Comparison of ENCODE assay signal across 31 cellular contexts in the genomic region with DNA sequence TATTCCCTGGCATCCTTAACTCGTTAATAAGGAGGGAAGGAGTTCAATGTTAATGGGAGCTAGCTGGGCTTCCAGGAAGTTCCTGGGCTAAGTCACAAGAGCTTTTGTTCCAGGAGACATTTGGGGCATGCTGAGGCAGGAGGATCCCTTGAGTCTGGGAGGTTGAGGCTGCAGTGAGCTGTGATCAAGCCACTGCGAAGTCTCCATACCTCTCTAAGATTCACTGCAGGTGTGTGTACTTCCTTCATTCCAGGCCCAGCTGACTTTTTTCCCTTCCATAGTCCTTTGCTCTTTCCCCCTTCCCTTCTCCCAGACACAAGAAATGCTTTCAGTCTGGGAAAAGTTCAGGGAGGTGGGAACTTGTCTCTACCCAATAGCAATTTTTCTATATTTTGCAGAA.
"Had no signal": no experiment of that assay in that cellular context is flagged by ENCODE, and none has a peak within 500 bp of the region (broad histone marks: within the 10 kb centered on the region; RNA-seq: fewer than 3 reads in every experiment).

No MANE protein-coding gene starts in this region.

- H3K36me3 ChIP-seq: brain microvascular endothelial cell, esophagus muscularis mucosa, heart left ventricle, right atrium auricular region, stomach, thyroid gland, upper lobe of left lung, vagina, WERI-Rb-1 had no signal

- H3K9me3 Mint-ChIP-seq: activated CD4-positive, alpha-beta memory T cell treated with anti-CD3 and anti-CD28 coated beads for 36 hours; activated CD4-positive, alpha-beta T cell treated with anti-CD3 and anti-CD28 coated beads, Interleukin-2, amount 10 ng/mL, durations not matched to agents 24 days and 14 days; activated T-cell treated with anti-CD3 and anti-CD28 coated beads, Interleukin-2, amount 50 U/mL, for 24 hours; naive thymus-derived CD8-positive, alpha-beta T cell; neural crest cell; stimulated activated naive B cell treated with anti-CD40 and anti-IgM and Interleukin-4, amounts not matched to agents 10 μg/mL and 1 μg/mL and 100 μg/mL, for 72 hours had no signal

- H3K9me3 ChIP-seq: esophagus muscularis mucosa, heart left ventricle, right atrium auricular region, stomach, thyroid gland, upper lobe of left lung, vagina had no signal

- H3K36me3 Mint-ChIP-seq: activated CD4-positive, alpha-beta memory T cell treated with anti-CD3 and anti-CD28 coated beads for 36 hours; naive thymus-derived CD8-positive, alpha-beta T cell; stimulated activated naive B cell treated with anti-CD40 and anti-IgM and Interleukin-4, amounts not matched to agents 10 μg/mL and 1 μg/mL and 100 μg/mL, for 72 hours had no signal

- H3K4me3 ChIP-seq: esophagus muscularis mucosa, heart left ventricle, right atrium auricular region, smooth muscle cell, stomach, thyroid gland, upper lobe of left lung, vagina had no signal

- H3K4me3 Mint-ChIP-seq: activated CD4-positive, alpha-beta memory T cell treated with anti-CD3 and anti-CD28 coated beads for 36 hours; activated CD4-positive, alpha-beta T cell treated with anti-CD3 and anti-CD28 coated beads, Interleukin-2, amount 10 ng/mL, durations not matched to agents 24 days and 14 days; activated T-cell treated with anti-CD3 and anti-CD28 coated beads, Interleukin-2, amount 50 U/mL, for 24 hours; naive thymus-derived CD8-positive, alpha-beta T cell; neural crest cell; stimulated activated naive B cell treated with anti-CD40 and anti-IgM and Interleukin-4, amounts not matched to agents 10 μg/mL and 1 μg/mL and 100 μg/mL, for 72 hours; T-helper 17 cell had no signal

- H3K27me3 Mint-ChIP-seq: activated CD4-positive, alpha-beta T cell treated with anti-CD3 and anti-CD28 coated beads, Interleukin-2, amount 10 ng/mL, durations not matched to agents 24 days and 14 days had no signal

- H3K27ac Mint-ChIP-seq: activated CD4-positive, alpha-beta memory T cell treated with anti-CD3 and anti-CD28 coated beads for 36 hours; activated CD4-positive, alpha-beta T cell treated with anti-CD3 and anti-CD28 coated beads, Interleukin-2, amount 10 ng/mL, durations not matched to agents 24 days and 14 days; activated T-cell treated with anti-CD3 and anti-CD28 coated beads, Interleukin-2, amount 50 U/mL, for 24 hours; T-helper 17 cell had no signal

- ATAC-seq: foreskin keratinocyte; heart left ventricle; left cardiac atrium; naive thymus-derived CD8-positive, alpha-beta T cell; stimulated activated naive B cell treated with anti-CD40 and anti-IgM and Interleukin-4, amounts not matched to agents 10 μg/mL and 1 μg/mL and 100 μg/mL, for 72 hours; T-helper 17 cell had no signal

- DNase-seq: activated CD4-positive, alpha-beta memory T cell treated with anti-CD3 and anti-CD28 coated beads for 36 hours; activated CD4-positive, alpha-beta T cell treated with anti-CD3 and anti-CD28 coated beads, Interleukin-2, amount 10 ng/mL, durations not matched to agents 24 days and 14 days; activated CD4-positive, CD25-positive, alpha-beta regulatory T cell treated with anti-CD3 and anti-CD28 coated beads, Interleukin-2, amount 50 U/mL, for 72 hours; activated CD8-positive, alpha-beta memory T cell treated with anti-CD3 and anti-CD28 coated beads, Interleukin-2, amount 50 U/mL, for 48 hours; activated gamma-delta T cell treated with Interleukin-2 at 50 U/mL for 16 hours; activated naive CD4-positive, alpha-beta T cell treated with anti-CD3 and anti-CD28 coated beads, Interleukin-2, amount 50 U/mL, for 16 hours; activated T-cell treated with anti-CD3 and anti-CD28 coated beads, Interleukin-2, amount 50 U/mL, for 24 hours; amniotic stem cell; brain microvascular endothelial cell; central memory CD4-positive, alpha-beta T cell; foreskin keratinocyte; heart left ventricle; hypothalamus; left cardiac atrium; midbrain; naive thymus-derived CD8-positive, alpha-beta T cell; occipital lobe; stimulated activated CD4-positive, alpha-beta T cell treated with anti-CD3 and anti-CD28 coated beads, Interleukin-1b, Interleukin-23, amount 100 ng/mL, for 48 hours; stimulated activated CD4-positive, alpha-beta T cell treated with anti-CD3 and anti-CD28 coated beads, Interleukin-4, amount 100 ng/mL, for 4 hours; stimulated activated naive B cell treated with anti-CD40 and anti-IgM and Interleukin-4, amounts not matched to agents 10 μg/mL and 1 μg/mL and 100 μg/mL, for 72 hours; stomach; T-helper 17 cell; T1000; thyroid gland; upper lobe of left lung; WERI-Rb-1 had no signal

- H3K27me3 ChIP-seq: brain microvascular endothelial cell, foreskin keratinocyte, right atrium auricular region, thyroid gland, upper lobe of left lung, vagina had no signal

- H3K4me2 ChIP-seq: smooth muscle cell had no signal

- H3K27ac ChIP-seq: brain microvascular endothelial cell, esophagus muscularis mucosa, foreskin keratinocyte, heart left ventricle, stomach, thyroid gland, upper lobe of left lung, vagina, WERI-Rb-1 had no signal

- H3K4me1 ChIP-seq: foreskin keratinocyte, stomach, thyroid gland, upper lobe of left lung, vagina had no signal

- H3K4me1 Mint-ChIP-seq: activated CD4-positive, alpha-beta T cell treated with anti-CD3 and anti-CD28 coated beads, Interleukin-2, amount 10 ng/mL, durations not matched to agents 24 days and 14 days; naive thymus-derived CD8-positive, alpha-beta T cell; stimulated activated naive B cell treated with anti-CD40 and anti-IgM and Interleukin-4, amounts not matched to agents 10 μg/mL and 1 μg/mL and 100 μg/mL, for 72 hours; T-helper 17 cell had no signal
